Comparison of ENCODE assay signal across 1 cellular context in genomic region chr2:32277674-32278475, GRCh38.
TF ChIP-seq lines count a peak whose summit lies in the region.

Gene YIPF4, plus strand, starts transcription at chr2:32277904. Its CDS starts 252 bp downstream, at chr2:32278156.

TF ChIP-seq in HEK293, 187 proteins besides CTCF, POLR2A, EP300 and RAD21 (continued from another document and continues in another):
- 0 out of 2 replicates have a peak, but pooled peaks have one; percentile 22 for TF ChIP-seq ZNF366 (tag by site-specific recombination; conservative IDR thresholded peaks at IDR 0.05)
- TF ChIP-seq EGR2 (tag by site-specific recombination; IDR thresholded peaks at IDR 0.05; ENCODE audit: low read depth), result 0 out of 2 replicates have a peak, but pooled peaks have one; percentile 6
- TF ChIP-seq, protein P1, sequence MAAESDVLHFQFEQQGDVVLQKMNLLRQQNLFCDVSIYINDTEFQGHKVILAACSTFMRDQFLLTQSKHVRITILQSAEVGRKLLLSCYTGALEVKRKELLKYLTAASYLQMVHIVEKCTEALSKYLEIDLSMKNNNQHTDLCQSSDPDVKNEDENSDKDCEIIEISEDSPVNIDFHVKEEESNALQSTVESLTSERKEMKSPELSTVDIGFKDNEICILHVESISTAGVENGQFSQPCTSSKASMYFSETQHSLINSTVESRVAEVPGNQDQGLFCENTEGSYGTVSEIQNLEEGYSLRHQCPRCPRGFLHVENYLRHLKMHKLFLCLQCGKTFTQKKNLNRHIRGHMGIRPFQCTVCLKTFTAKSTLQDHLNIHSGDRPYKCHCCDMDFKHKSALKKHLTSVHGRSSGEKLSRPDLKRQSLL (tag by site-specific recombination; IDR thresholded peaks at IDR 0.05), result no peak
- peak; percentile 86 for TF ChIP-seq GLIS2 (tag by site-specific recombination; IDR thresholded peaks at IDR 0.05)
- no peak for TF ChIP-seq PRDM1 (tag by site-specific recombination; IDR thresholded peaks at IDR 0.05)
- TF ChIP-seq, protein P2, sequence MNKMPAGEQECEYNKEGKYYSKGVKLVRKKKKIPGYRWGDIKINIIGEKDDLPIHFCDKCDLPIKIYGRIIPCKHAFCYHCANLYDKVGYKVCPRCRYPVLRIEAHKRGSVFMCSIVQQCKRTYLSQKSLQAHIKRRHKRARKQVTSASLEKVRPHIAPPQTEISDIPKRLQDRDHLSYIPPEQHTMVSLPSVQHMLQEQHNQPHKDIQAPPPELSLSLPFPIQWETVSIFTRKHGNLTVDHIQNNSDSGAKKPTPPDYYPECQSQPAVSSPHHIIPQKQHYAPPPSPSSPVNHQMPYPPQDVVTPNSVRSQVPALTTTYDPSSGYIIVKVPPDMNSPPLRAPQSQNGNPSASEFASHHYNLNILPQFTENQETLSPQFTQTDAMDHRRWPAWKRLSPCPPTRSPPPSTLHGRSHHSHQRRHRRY (tag by site-specific recombination; IDR thresholded peaks at IDR 0.05), result no peak
- TF ChIP-seq, protein P3, sequence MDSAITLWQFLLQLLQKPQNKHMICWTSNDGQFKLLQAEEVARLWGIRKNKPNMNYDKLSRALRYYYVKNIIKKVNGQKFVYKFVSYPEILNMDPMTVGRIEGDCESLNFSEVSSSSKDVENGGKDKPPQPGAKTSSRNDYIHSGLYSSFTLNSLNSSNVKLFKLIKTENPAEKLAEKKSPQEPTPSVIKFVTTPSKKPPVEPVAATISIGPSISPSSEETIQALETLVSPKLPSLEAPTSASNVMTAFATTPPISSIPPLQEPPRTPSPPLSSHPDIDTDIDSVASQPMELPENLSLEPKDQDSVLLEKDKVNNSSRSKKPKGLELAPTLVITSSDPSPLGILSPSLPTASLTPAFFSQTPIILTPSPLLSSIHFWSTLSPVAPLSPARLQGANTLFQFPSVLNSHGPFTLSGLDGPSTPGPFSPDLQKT (IDR thresholded peaks at IDR 0.05; ENCODE audit: borderline replicate concordance, low read depth, low read length), result no peak
- TF ChIP-seq ZNF391 (tag by site-specific recombination; IDR thresholded peaks at IDR 0.05; ENCODE audit: borderline replicate concordance, low read depth), result no peak
- TF ChIP-seq, protein P4, sequence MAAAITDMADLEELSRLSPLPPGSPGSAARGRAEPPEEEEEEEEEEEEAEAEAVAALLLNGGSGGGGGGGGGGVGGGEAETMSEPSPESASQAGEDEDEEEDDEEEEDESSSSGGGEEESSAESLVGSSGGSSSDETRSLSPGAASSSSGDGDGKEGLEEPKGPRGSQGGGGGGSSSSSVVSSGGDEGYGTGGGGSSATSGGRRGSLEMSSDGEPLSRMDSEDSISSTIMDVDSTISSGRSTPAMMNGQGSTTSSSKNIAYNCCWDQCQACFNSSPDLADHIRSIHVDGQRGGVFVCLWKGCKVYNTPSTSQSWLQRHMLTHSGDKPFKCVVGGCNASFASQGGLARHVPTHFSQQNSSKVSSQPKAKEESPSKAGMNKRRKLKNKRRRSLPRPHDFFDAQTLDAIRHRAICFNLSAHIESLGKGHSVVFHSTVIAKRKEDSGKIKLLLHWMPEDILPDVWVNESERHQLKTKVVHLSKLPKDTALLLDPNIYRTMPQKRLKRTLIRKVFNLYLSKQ (tag by site-specific recombination; IDR thresholded peaks at IDR 0.05; ENCODE audit: borderline replicate concordance), result no peak
- TF ChIP-seq ZNF791 (tag by site-specific recombination; IDR thresholded peaks at IDR 0.05), result no peak
- TF ChIP-seq ZNF473 (tag by site-specific recombination; IDR thresholded peaks at IDR 0.05), result no peak
- no peak for TF ChIP-seq ZNF211 (tag by site-specific recombination; IDR thresholded peaks at IDR 0.05; ENCODE audit: low read depth)
- TF ChIP-seq KLF17 (tag by site-specific recombination; IDR thresholded peaks at IDR 0.05), result no peak
- TF ChIP-seq ZNF362 (tag by site-specific recombination; IDR thresholded peaks at IDR 0.05), result no peak
- TF ChIP-seq, protein P5, sequence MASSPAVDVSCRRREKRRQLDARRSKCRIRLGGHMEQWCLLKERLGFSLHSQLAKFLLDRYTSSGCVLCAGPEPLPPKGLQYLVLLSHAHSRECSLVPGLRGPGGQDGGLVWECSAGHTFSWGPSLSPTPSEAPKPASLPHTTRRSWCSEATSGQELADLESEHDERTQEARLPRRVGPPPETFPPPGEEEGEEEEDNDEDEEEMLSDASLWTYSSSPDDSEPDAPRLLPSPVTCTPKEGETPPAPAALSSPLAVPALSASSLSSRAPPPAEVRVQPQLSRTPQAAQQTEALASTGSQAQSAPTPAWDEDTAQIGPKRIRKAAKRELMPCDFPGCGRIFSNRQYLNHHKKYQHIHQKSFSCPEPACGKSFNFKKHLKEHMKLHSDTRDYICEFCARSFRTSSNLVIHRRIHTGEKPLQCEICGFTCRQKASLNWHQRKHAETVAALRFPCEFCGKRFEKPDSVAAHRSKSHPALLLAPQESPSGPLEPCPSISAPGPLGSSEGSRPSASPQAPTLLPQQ (tag by site-specific recombination; IDR thresholded peaks at IDR 0.05), result no peak; the same call in 1 of the 2 replicates
- TF ChIP-seq SP2 (tag by site-specific recombination; IDR thresholded peaks at IDR 0.05), result peak; percentile 75
- TF ChIP-seq, protein P6, sequence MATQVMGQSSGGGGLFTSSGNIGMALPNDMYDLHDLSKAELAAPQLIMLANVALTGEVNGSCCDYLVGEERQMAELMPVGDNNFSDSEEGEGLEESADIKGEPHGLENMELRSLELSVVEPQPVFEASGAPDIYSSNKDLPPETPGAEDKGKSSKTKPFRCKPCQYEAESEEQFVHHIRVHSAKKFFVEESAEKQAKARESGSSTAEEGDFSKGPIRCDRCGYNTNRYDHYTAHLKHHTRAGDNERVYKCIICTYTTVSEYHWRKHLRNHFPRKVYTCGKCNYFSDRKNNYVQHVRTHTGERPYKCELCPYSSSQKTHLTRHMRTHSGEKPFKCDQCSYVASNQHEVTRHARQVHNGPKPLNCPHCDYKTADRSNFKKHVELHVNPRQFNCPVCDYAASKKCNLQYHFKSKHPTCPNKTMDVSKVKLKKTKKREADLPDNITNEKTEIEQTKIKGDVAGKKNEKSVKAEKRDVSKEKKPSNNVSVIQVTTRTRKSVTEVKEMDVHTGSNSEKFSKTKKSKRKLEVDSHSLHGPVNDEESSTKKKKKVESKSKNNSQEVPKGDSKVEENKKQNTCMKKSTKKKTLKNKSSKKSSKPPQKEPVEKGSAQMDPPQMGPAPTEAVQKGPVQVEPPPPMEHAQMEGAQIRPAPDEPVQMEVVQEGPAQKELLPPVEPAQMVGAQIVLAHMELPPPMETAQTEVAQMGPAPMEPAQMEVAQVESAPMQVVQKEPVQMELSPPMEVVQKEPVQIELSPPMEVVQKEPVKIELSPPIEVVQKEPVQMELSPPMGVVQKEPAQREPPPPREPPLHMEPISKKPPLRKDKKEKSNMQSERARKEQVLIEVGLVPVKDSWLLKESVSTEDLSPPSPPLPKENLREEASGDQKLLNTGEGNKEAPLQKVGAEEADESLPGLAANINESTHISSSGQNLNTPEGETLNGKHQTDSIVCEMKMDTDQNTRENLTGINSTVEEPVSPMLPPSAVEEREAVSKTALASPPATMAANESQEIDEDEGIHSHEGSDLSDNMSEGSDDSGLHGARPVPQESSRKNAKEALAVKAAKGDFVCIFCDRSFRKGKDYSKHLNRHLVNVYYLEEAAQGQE (tag by site-specific recombination; IDR thresholded peaks at IDR 0.05), result no peak
- TF ChIP-seq ZNF23 (tag by site-specific recombination; IDR thresholded peaks at IDR 0.05; ENCODE audit: borderline replicate concordance), result no peak
- TF ChIP-seq, protein P7, sequence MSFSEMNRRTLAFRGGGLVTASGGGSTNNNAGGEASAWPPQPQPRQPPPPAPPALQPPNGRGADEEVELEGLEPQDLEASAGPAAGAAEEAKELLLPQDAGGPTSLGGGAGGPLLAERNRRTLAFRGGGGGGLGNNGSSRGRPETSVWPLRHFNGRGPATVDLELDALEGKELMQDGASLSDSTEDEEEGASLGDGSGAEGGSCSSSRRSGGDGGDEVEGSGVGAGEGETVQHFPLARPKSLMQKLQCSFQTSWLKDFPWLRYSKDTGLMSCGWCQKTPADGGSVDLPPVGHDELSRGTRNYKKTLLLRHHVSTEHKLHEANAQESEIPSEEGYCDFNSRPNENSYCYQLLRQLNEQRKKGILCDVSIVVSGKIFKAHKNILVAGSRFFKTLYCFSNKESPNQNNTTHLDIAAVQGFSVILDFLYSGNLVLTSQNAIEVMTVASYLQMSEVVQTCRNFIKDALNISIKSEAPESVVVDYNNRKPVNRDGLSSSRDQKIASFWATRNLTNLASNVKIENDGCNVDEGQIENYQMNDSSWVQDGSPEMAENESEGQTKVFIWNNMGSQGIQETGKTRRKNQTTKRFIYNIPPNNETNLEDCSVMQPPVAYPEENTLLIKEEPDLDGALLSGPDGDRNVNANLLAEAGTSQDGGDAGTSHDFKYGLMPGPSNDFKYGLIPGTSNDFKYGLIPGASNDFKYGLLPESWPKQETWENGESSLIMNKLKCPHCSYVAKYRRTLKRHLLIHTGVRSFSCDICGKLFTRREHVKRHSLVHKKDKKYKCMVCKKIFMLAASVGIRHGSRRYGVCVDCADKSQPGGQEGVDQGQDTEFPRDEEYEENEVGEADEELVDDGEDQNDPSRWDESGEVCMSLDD (tag by site-specific recombination; IDR thresholded peaks at IDR 0.05), result no peak
- TF ChIP-seq ZIC2 (tag by site-specific recombination; IDR thresholded peaks at IDR 0.05), result no peak
- no peak for TF ChIP-seq ZNF792 (tag by site-specific recombination; IDR thresholded peaks at IDR 0.05)
- TF ChIP-seq ZNF24 (tag by site-specific recombination; IDR thresholded peaks at IDR 0.05), result no peak
- TF ChIP-seq TRIM28 (IDR thresholded peaks at IDR 0.05; ENCODE audit: borderline replicate concordance, low read length), result no peak
- TF ChIP-seq ZNF394 (tag by site-specific recombination; IDR thresholded peaks at IDR 0.05; ENCODE audit: borderline replicate concordance), result no peak
- TF ChIP-seq ZBTB48 (tag by site-specific recombination; IDR thresholded peaks at IDR 0.05), result no peak
- no peak for TF ChIP-seq ZNF423 (tag by site-specific recombination; IDR thresholded peaks at IDR 0.05)
- TF ChIP-seq ZNF121 (tag by site-specific recombination; IDR thresholded peaks at IDR 0.05), result no peak
- TF ChIP-seq ZFP69B (tag by site-specific recombination; IDR thresholded peaks at IDR 0.05), result no peak
- TF ChIP-seq SP7 (tag by site-specific recombination; IDR thresholded peaks at IDR 0.05), result peak; percentile 48; the same call in 1 of the 2 replicates
- peak; percentile 33; the same call in 1 of the 2 replicates for TF ChIP-seq ZNF10 (tag by site-specific recombination; IDR thresholded peaks at IDR 0.05)
- TF ChIP-seq ZNF280D (tag by site-specific recombination; IDR thresholded peaks at IDR 0.05), result no peak
- TF ChIP-seq SCRT1 (tag by site-specific recombination; IDR thresholded peaks at IDR 0.05; ENCODE audit: borderline replicate concordance), result no peak
- TF ChIP-seq PRDM10 (tag by site-specific recombination; IDR thresholded peaks at IDR 0.05), result peak; percentile 29; the same call in 1 of the 2 replicates
- TF ChIP-seq ZNF837 (tag by site-specific recombination; IDR thresholded peaks at IDR 0.05), result no peak
